Comparison of ENCODE assay signal across 16 cellular contexts in genomic region chr17:80428796-80429195, GRCh38. TPM values are rescaled to one million over a fixed set of nuclear protein-coding genes. Genes with fewer than 3 reads are reported as not detected.
A peak's percentile ranks its signal among the peaks of the same experiment; 100 is the strongest.
DNase-seq lines count a peak whose midpoint lies in the region; ATAC-seq and TF ChIP-seq lines count a peak whose summit lies in the region.
"Had no signal": no experiment of that assay in that cellular context is flagged by ENCODE, and none has a peak within 500 bp of the region (broad histone marks: within the 10 kb centered on the region; RNA-seq: fewer than 3 reads in every experiment).

No MANE protein-coding gene starts in this region.

- H3K4me3 ChIP-seq in H7 (ENCODE audit: insufficient read depth, low read depth, low read length) (no peak overlapping the region), RWPE2 (ENCODE audit: severe bottlenecking) (no peak overlapping the region), epithelial cell of esophagus (ENCODE audit: low read length) (no peak overlapping the region), osteoblast (ENCODE audit: insufficient read depth, low read length) (no peak overlapping the region)
- H3K4me3 ChIP-seq: BLaER1 treated with 17β-estradiol and CSF1 and Interleukin-3, amounts not matched to agents 10 nM and 100 nM; GM23248 had no signal

- no peaks in the 10 kb centered on the region for H3K27me3 ChIP-seq in H7 (ENCODE audit: control insufficient read depth, insufficient read depth, low read length)
- no peaks in the 10 kb centered on the region for H3K27me3 ChIP-seq in RWPE2 (ENCODE audit: insufficient read depth, poor library complexity, severe bottlenecking)
- H3K27me3 ChIP-seq in osteoblast (ENCODE audit: insufficient read depth, low read length) = no peaks in the 10 kb centered on the region
- H3K27me3 ChIP-seq in foreskin keratinocyte = peaks cover 3% of the 10 kb centered on the region

- H2AFZ ChIP-seq in osteoblast (ENCODE audit: low read length) = no peak overlapping the region
- H2AFZ ChIP-seq: GM23248 had no signal

- H3K36me3 ChIP-seq in H7 (replicated peaks; ENCODE audit: control insufficient read depth, insufficient read depth, low read length) = no peaks in the 10 kb centered on the region
- no peaks in the 10 kb centered on the region for H3K36me3 ChIP-seq in RWPE2 (ENCODE audit: low read depth)
- no peaks in the 10 kb centered on the region for H3K36me3 ChIP-seq in osteoblast (ENCODE audit: insufficient read depth, low read length)
- H3K36me3 ChIP-seq: BLaER1 treated with 17β-estradiol and CSF1 and Interleukin-3, amounts not matched to agents 10 nM and 100 nM had no signal

- no peak overlapping the region for H3K4me2 ChIP-seq in osteoblast (ENCODE audit: insufficient read depth, low read length)
- H3K4me2 ChIP-seq: BLaER1 treated with 17β-estradiol and CSF1 and Interleukin-3, amounts not matched to agents 10 nM and 100 nM had no signal

- H3K79me2 ChIP-seq in osteoblast (ENCODE audit: insufficient read depth, low read length) = no peaks in the 10 kb centered on the region

- H3K4me1 ChIP-seq in RWPE2 (ENCODE audit: insufficient read depth, poor library complexity, severe bottlenecking) = no peaks in the 10 kb centered on the region
- H3K4me1 ChIP-seq in osteoblast (ENCODE audit: insufficient read depth, low read length) = no peaks in the 10 kb centered on the region
- H3K4me1 ChIP-seq in foreskin keratinocyte = no peaks in the 10 kb centered on the region

- DNase-seq in H7 (peak; percentile 47), RWPE2 (ENCODE audit: low spot score) (peak; percentile 56), epithelial cell of esophagus (ENCODE audit: low read depth) (peak; percentile 13), osteoblast (ENCODE audit: insufficient read length, low spot score, missing footprints) (peak; percentile 77), NCI-H510A treated with DMSO at 0.1 percent for 48 hours (lab: John Stamatoyannopoulos, UW) (no peak), OCI-M1 (lab: John Stamatoyannopoulos, UW) (no peak), foreskin keratinocyte (no peak)
- no peak for DNase-seq in stimulated activated naive CD8-positive, alpha-beta T cell treated with anti-CD3 and anti-CD28 coated beads, Interleukin-15, Interleukin-2, amounts not matched to agents 100 U/mL and 50 U/mL, for 24 hours
- DNase-seq: Calu3; CD8-positive, alpha-beta T cell; DMS79 treated with DMSO at 0.1 percent for 48 hours; GF-D8; GM23248; HCEC 1CT had no signal

- TF ChIP-seq CTCF in RWPE2 (IDR thresholded peaks at IDR 0.05; ENCODE audit: poor library complexity, severe bottlenecking) = no peak
- no peak for TF ChIP-seq CTCF in epithelial cell of esophagus (IDR thresholded peaks at IDR 0.05; ENCODE audit: insufficient read depth, low read depth, low read length, missing control alignments)
- no peak for TF ChIP-seq CTCF in osteoblast (IDR thresholded peaks at IDR 0.05; ENCODE audit: extremely low read depth, low read depth, low read length)
- no peak for TF ChIP-seq CTCF in foreskin keratinocyte (conservative IDR thresholded peaks at IDR 0.05)

- peaks cover 10% of the 10 kb centered on the region for H4K20me1 ChIP-seq in osteoblast (ENCODE audit: insufficient read depth, low read length)

- H3K27ac ChIP-seq in RWPE2 (ENCODE audit: poor library complexity, severe bottlenecking) = no peak overlapping the region
- no peak overlapping the region for H3K27ac ChIP-seq in osteoblast (ENCODE audit: low read depth, low read length)
- H3K27ac ChIP-seq in foreskin keratinocyte = no peak overlapping the region
- H3K27ac ChIP-seq: BLaER1 treated with 17β-estradiol and CSF1 and Interleukin-3, amounts not matched to agents 10 nM and 100 nM; GM23248; HL-60 had no signal

- ATAC-seq in RWPE2 (ENCODE audit: low read depth) (no peak), foreskin keratinocyte (no peak)
- no peak for ATAC-seq in stimulated activated naive CD8-positive, alpha-beta T cell treated with anti-CD3 and anti-CD28 coated beads, Interleukin-15, Interleukin-2, amounts not matched to agents 100 U/mL and 50 U/mL, for 24 hours
- ATAC-seq: CD8-positive, alpha-beta T cell had no signal

- no peaks in the 10 kb centered on the region for H3K9me3 ChIP-seq in RWPE2 (ENCODE audit: severe bottlenecking)
- H3K9me3 ChIP-seq in osteoblast (ENCODE audit: low read depth, low read length) = no peaks in the 10 kb centered on the region
- H3K9me3 ChIP-seq: BLaER1 treated with 17β-estradiol and CSF1 and Interleukin-3, amounts not matched to agents 10 nM and 100 nM had no signal

RNA-seq across cellular contexts. Expression of gene ENDOV, which starts 13.8 kb away (rescaled TPM):
- 17.1 and 26.0 TPM in 2 replicates for total RNA-seq in H7 (2014; rRNA removed; shearing (Covaris generic))
- total RNA-seq in osteoblast (19.5 and 25.9 TPM in 2 replicates), foreskin keratinocyte (7.3 and 9.7 TPM in 2 replicates)
- 9.8 and 14.0 TPM in 2 replicates for polyA plus RNA-seq in foreskin keratinocyte

RNA-seq across cellular contexts. Expression of gene NPTX1, which starts 47.6 kb away (rescaled TPM):
- 1.6 and 4.2 TPM in 2 replicates for total RNA-seq in H7 (2014; rRNA removed; shearing (Covaris generic))
- total RNA-seq in osteoblast (under 0.01 and 0.29 TPM in 2 replicates), foreskin keratinocyte (0.04 TPM in 1 of 2 replicates, not detected in the other)
- 0.02 TPM in 1 of 2 replicates, not detected in the other for polyA plus RNA-seq in foreskin keratinocyte

Comparison
In these comparisons a context has a peak if more than half of its experiments do, and no peak if none do; other contexts are left out.
1. DNase-seq: peak in H7 (single experiment), RWPE2 (single experiment), epithelial cell of esophagus (single experiment) and osteoblast (single experiment); none in NCI-H510A treated with DMSO at 0.1 percent for 48 hours (single experiment), stimulated activated naive CD8-positive, alpha-beta T cell treated with anti-CD3 and anti-CD28 coated beads, Interleukin-15, Interleukin-2, amounts not matched to agents 100 U/mL and 50 U/mL, for 24 hours (single experiment), OCI-M1 (single experiment) and foreskin keratinocyte (0 of 2).